ENCODE assay signal across 3 cellular contexts in the genomic region with DNA sequence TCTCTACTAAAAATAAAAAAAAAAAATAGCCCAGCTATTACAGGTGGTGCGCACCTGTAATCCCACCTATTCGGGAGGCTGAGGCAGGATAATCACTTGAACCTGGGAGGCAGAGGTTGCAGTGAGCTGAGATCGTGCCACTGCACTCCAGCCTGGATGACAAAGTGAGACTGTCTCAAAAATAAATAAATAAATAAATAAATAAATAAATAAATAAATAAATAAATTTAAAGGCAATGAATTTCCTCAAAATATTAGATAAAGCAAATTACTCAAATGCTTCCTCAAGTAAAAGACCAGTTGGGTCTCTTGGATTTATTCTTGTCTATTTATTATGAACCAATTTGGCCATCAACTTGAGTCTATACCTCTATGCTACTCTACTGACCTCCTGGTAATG. TPM values are rescaled to one million over a fixed set of nuclear protein-coding genes. Genes with fewer than 3 reads are reported as not detected.
DNase-seq lines count a peak whose midpoint lies in the region; ATAC-seq, FAIRE-seq and TF ChIP-seq lines count a peak whose summit lies in the region.
"Not testable (repeated sequence)": the region's sequence is repeated elsewhere in the genome, so short reads cannot be mapped to it uniquely, and the experiment has no call there.

No MANE protein-coding gene starts in this region.

- ATAC-seq in A549; memory B cell (ENCODE audit: low read depth): not testable (repeated sequence)

- not testable (repeated sequence) for TF ChIP-seq CTCF in A549 (IDR thresholded peaks at IDR 0.05); HEK293 (tag by site-specific recombination; IDR thresholded peaks at IDR 0.05)

- TF ChIP-seq EP300 in A549 (IDR thresholded peaks at IDR 0.05) = not testable (repeated sequence)

- H3K36me3 Mint-ChIP-seq in memory B cell = not testable (repeated sequence)

- H3K4me3 ChIP-seq in A549; HEK293 (ENCODE audit: low read depth, low read length): not testable (repeated sequence)

- H3K36me3 ChIP-seq in HEK293 (ENCODE audit: control insufficient read depth in 2 of 2, insufficient read depth in 1 of 2, low read length in 2 of 2) = not testable (repeated sequence)

- not testable (repeated sequence) for FAIRE-seq in A549 (lab: Jason Lieb, UNC)

- not testable (repeated sequence) for TF ChIP-seq POLR2A in A549 (IDR thresholded peaks at IDR 0.05; ENCODE audit: low read length)

- DNase-seq in A549 (ENCODE audit: low read depth in 1 of 2, low spot score in 1 of 2); memory B cell (ENCODE audit: low spot score in 2 of 2): not testable (repeated sequence)

- TF ChIP-seq RAD21 in A549 (conservative IDR thresholded peaks at IDR 0.05 in 1 of 2, IDR thresholded peaks at IDR 0.05 in 1 of 2) = not testable (repeated sequence)

- 58% methylated on average over 3 of the region's 3 CpGs for WGBS in A549 (ENCODE audit: missing lambda C conversion rate)

- H3K4me3 Mint-ChIP-seq in memory B cell = not testable (repeated sequence)

- CTCF ChIA-PET in A549 (lab: Yijun Ruan, JAX) = not testable (repeated sequence)
- CTCF ChIA-PET in HEK293 (lab: Yijun Ruan, JAX) = interaction anchor here (0.5 kb wide), 1 partner anchor 1743 kb away, joined by 7 read pairs; no protein-coding TSS in a partner anchor

- POLR2A ChIA-PET in A549 (lab: Yijun Ruan, JAX); HEK293 (lab: Yijun Ruan, JAX): not testable (repeated sequence)

- not testable (repeated sequence) for H3K9me3 ChIP-seq in A549; HEK293 (ENCODE audit: control insufficient read depth, insufficient read depth, low read depth, low read length)

- peak overlapping the region; percentile 38 for H3K27ac Mint-ChIP-seq in memory B cell

- not testable (repeated sequence) for H3K27ac ChIP-seq in A549; HEK293 (ENCODE audit: extremely low read depth, low read depth, low read length)

- H3K27me3 Mint-ChIP-seq in memory B cell = not testable (repeated sequence)

- H3K4me1 ChIP-seq in A549 = peaks cover 11% of the 10 kb centered on the region; the same call in 2 of the 3 replicates
- not testable (repeated sequence) for H3K4me1 ChIP-seq in HEK293 (ENCODE audit: control insufficient read depth, insufficient read depth, low read length)

- peaks cover 26% of the 10 kb centered on the region for H3K4me1 Mint-ChIP-seq in memory B cell

- not testable (repeated sequence) for H3K4me2 ChIP-seq in A549

- not testable (repeated sequence) for H3K9me3 Mint-ChIP-seq in memory B cell

TF ChIP-seq in A549, 52 proteins besides CTCF, POLR2A, EP300 and RAD21:
- TF ChIP-seq ZC3H11A (IDR thresholded peaks at IDR 0.05) = peak; percentile 56

TF ChIP-seq in HEK293, 187 proteins besides CTCF, POLR2A, EP300 and RAD21 (continues in another document):
- TF ChIP-seq, protein P1, sequence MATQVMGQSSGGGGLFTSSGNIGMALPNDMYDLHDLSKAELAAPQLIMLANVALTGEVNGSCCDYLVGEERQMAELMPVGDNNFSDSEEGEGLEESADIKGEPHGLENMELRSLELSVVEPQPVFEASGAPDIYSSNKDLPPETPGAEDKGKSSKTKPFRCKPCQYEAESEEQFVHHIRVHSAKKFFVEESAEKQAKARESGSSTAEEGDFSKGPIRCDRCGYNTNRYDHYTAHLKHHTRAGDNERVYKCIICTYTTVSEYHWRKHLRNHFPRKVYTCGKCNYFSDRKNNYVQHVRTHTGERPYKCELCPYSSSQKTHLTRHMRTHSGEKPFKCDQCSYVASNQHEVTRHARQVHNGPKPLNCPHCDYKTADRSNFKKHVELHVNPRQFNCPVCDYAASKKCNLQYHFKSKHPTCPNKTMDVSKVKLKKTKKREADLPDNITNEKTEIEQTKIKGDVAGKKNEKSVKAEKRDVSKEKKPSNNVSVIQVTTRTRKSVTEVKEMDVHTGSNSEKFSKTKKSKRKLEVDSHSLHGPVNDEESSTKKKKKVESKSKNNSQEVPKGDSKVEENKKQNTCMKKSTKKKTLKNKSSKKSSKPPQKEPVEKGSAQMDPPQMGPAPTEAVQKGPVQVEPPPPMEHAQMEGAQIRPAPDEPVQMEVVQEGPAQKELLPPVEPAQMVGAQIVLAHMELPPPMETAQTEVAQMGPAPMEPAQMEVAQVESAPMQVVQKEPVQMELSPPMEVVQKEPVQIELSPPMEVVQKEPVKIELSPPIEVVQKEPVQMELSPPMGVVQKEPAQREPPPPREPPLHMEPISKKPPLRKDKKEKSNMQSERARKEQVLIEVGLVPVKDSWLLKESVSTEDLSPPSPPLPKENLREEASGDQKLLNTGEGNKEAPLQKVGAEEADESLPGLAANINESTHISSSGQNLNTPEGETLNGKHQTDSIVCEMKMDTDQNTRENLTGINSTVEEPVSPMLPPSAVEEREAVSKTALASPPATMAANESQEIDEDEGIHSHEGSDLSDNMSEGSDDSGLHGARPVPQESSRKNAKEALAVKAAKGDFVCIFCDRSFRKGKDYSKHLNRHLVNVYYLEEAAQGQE (tag by site-specific recombination; IDR thresholded peaks at IDR 0.05) = peak; percentile 44; the same call in 1 of the 2 replicates
- TF ChIP-seq, protein P2, sequence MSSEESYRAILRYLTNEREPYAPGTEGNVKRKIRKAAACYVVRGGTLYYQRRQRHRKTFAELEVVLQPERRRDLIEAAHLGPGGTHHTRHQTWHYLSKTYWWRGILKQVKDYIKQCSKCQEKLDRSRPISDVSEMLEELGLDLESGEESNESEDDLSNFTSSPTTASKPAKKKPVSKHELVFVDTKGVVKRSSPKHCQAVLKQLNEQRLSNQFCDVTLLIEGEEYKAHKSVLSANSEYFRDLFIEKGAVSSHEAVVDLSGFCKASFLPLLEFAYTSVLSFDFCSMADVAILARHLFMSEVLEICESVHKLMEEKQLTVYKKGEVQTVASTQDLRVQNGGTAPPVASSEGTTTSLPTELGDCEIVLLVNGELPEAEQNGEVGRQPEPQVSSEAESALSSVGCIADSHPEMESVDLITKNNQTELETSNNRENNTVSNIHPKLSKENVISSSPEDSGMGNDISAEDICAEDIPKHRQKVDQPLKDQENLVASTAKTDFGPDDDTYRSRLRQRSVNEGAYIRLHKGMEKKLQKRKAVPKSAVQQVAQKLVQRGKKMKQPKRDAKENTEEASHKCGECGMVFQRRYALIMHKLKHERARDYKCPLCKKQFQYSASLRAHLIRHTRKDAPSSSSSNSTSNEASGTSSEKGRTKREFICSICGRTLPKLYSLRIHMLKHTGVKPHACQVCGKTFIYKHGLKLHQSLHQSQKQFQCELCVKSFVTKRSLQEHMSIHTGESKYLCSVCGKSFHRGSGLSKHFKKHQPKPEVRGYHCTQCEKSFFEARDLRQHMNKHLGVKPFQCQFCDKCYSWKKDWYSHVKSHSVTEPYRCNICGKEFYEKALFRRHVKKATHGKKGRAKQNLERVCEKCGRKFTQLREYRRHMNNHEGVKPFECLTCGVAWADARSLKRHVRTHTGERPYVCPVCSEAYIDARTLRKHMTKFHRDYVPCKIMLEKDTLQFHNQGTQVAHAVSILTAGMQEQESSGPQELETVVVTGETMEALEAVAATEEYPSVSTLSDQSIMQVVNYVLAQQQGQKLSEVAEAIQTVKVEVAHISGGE (tag by site-specific recombination; conservative IDR thresholded peaks at IDR 0.05; ENCODE audit: low read depth) = peak; percentile 78
- TF ChIP-seq ZNF623 (tag by site-specific recombination; IDR thresholded peaks at IDR 0.05) (peak; percentile 73), ZNF140 (tag by site-specific recombination; IDR thresholded peaks at IDR 0.05) (peak; percentile 89; the same call in 1 of the 2 replicates), ZNF266 (tag by site-specific recombination; IDR thresholded peaks at IDR 0.05; ENCODE audit: low read depth) (peak; percentile 53; the same call in 1 of the 2 replicates), ZNF426 (tag by site-specific recombination; IDR thresholded peaks at IDR 0.05) (peak; percentile 83), ZNF560 (tag by site-specific recombination; IDR thresholded peaks at IDR 0.05; ENCODE audit: borderline replicate concordance) (peak; percentile 70), ZNF654 (tag by site-specific recombination; IDR thresholded peaks at IDR 0.05; ENCODE audit: low read depth) (peak; percentile 20), ZNF202 (tag by site-specific recombination; IDR thresholded peaks at IDR 0.05; ENCODE audit: borderline replicate concordance) (peak; percentile 75; the same call in 1 of the 2 replicates), ZNF530 (tag by site-specific recombination; IDR thresholded peaks at IDR 0.05; ENCODE audit: low read depth) (0 out of 2 replicates have a peak, but pooled peaks have one; percentile 32), ZNF138 (tag by site-specific recombination; IDR thresholded peaks at IDR 0.05; ENCODE audit: borderline replicate concordance) (0 out of 2 replicates have a peak, but pooled peaks have one; percentile 15), ZNF510 (tag by site-specific recombination; IDR thresholded peaks at IDR 0.05; ENCODE audit: insufficient replicate concordance) (peak; percentile 68), ZNF394 (tag by site-specific recombination; IDR thresholded peaks at IDR 0.05; ENCODE audit: borderline replicate concordance) (peak; percentile 79; the same call in 1 of the 2 replicates), ZNF629 (tag by site-specific recombination; IDR thresholded peaks at IDR 0.05) (0 out of 2 replicates have a peak, but pooled peaks have one; percentile 30)
- TF ChIP-seq, protein P3, sequence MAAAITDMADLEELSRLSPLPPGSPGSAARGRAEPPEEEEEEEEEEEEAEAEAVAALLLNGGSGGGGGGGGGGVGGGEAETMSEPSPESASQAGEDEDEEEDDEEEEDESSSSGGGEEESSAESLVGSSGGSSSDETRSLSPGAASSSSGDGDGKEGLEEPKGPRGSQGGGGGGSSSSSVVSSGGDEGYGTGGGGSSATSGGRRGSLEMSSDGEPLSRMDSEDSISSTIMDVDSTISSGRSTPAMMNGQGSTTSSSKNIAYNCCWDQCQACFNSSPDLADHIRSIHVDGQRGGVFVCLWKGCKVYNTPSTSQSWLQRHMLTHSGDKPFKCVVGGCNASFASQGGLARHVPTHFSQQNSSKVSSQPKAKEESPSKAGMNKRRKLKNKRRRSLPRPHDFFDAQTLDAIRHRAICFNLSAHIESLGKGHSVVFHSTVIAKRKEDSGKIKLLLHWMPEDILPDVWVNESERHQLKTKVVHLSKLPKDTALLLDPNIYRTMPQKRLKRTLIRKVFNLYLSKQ (tag by site-specific recombination; IDR thresholded peaks at IDR 0.05; ENCODE audit: borderline replicate concordance) = 0 out of 2 replicates have a peak, but pooled peaks have one; percentile 14

RNA-seq across cellular contexts. Expression of a gene that starts 3.0 kb away (rescaled TPM):
- 38.5 and 45.5 TPM in 2 replicates for polyA plus RNA-seq in A549 (2011; rRNA removed)
- polyA plus RNA-seq in A549 (2012; cell fraction: cytosol; rRNA removed) = 26.8 and 28.5 TPM in 2 replicates
- 10.1 and 12.0 TPM in 2 replicates for polyA plus RNA-seq in A549 (2012; cell fraction: nucleus; rRNA removed)
- 50.7 to 57.0 TPM (median 51.6 TPM) in 3 replicates for polyA plus RNA-seq in A549 (2017; fragmentation: RNase III; extraction: RNeasy Plus Mini Kit Qiagen cat#74134 plus additional on column Dnase treatment)
- 30.0 and 36.3 TPM in 2 replicates for polyA minus RNA-seq in A549 (2011; rRNA and poly(A)+ RNA removed)
